In the genomic region with DNA sequence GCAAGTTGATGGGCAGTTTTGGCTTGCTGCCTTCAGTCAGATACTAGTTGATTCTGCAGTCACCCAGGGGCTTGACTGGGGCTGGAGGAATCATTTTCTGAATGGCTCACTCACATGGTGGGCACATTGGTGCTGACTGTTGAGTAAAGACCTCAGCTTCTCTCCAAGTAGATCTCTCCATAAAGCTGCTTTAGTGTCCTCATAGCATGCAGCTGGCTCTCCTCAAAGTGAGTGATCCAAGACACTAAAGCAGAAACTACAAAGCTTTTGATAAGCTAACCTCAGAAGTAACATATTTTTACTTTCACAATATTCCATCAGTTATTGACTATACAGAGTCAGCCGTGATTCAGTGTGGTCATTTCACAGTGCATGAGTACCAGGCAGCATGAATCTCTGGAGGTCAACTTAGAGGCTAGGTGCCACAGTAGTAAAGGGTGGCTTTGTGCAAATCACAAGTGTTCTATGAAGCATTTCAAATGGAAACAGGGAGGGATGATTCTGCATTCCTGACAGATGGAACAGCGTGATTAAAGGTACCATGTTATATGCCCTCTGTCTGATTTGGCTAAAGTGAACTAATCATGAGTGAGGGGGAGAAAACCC, we compare ENCODE assay signal across 24 cellular contexts. TPM values are rescaled to one million over a fixed set of nuclear protein-coding genes. Genes with fewer than 3 reads are reported as not detected.
A peak's percentile ranks its signal among the peaks of the same experiment; 100 is the strongest.
DNase-seq lines count a peak whose midpoint lies in the region; ATAC-seq and TF ChIP-seq lines count a peak whose summit lies in the region.
"Had no signal": no experiment of that assay in that cellular context is flagged by ENCODE, and none has a peak within 500 bp of the region (broad histone marks: within the 10 kb centered on the region; RNA-seq: fewer than 3 reads in every experiment).

No MANE protein-coding gene starts in this region.

- H3K36me3 Mint-ChIP-seq in natural killer cell treated with Interleukin-12 subunit alpha and Interleukin-12 subunit beta and Interleukin-15 and Interleukin-18, amount 100 ng/mL, for 72 hours, result peaks cover 27% of the 10 kb centered on the region
- no peaks in the 10 kb centered on the region for H3K36me3 Mint-ChIP-seq in natural killer cell
- H3K36me3 Mint-ChIP-seq in activated T-helper 2 cell treated with anti-CD3 and anti-CD28 coated beads, Interferon-gamma antibody, Interleukin-2, Interleukin-4, amounts not matched to agents 10 μg/mL and 5 μg/mL and 100 μg/mL, durations not matched to agents 14 hours and 24 hours and 36 hours (ENCODE audit: low read depth), result peaks cover 44% of the 10 kb centered on the region
- peaks cover 2 to 12% of the 10 kb centered on the region in 2 donors for H3K36me3 Mint-ChIP-seq in stimulated activated naive B cell treated with anti-CD40 and anti-IgM and Interleukin-4, amounts not matched to agents 10 μg/mL and 1 μg/mL and 100 μg/mL, for 72 hours

- intact Hi-C loops in natural killer cell (cut with micrococcal nuclease), result no loop called here
- intact Hi-C loops in activated T-helper 2 cell treated with anti-CD3 and anti-CD28 coated beads, Interferon-gamma antibody, Interleukin-2, Interleukin-4, amounts not matched to agents 10 μg/mL and 5 μg/mL and 100 μg/mL, durations not matched to agents 14 hours and 24 hours and 36 hours (cut with micrococcal nuclease), result loop anchor here (10.0 kb wide), 2 partner anchors 679 to 989 kb away; a partner anchor contains a TSS

- ATAC-seq in natural killer cell treated with Interleukin-12 subunit alpha and Interleukin-12 subunit beta and Interleukin-15 and Interleukin-18, amount 100 ng/mL, for 72 hours, result peak; percentile 74 to 84
- ATAC-seq in natural killer cell, result no peak
- ATAC-seq in stimulated activated naive B cell treated with anti-CD40 and anti-IgM and Interleukin-4, amounts not matched to agents 10 μg/mL and 1 μg/mL and 100 μg/mL, for 72 hours (replicated peaks), result no peak
- no peak for ATAC-seq in GM19452 (IDR thresholded peaks at IDR 0.05; ENCODE audit: unreplicated experiment)
- ATAC-seq: K562 had no signal

- no peak for TF ChIP-seq CTCF in natural killer cell (IDR thresholded peaks at IDR 0.05)

- H3K4me3 Mint-ChIP-seq in natural killer cell treated with Interleukin-12 subunit alpha and Interleukin-12 subunit beta and Interleukin-15 and Interleukin-18, amount 100 ng/mL, for 72 hours, result peak overlapping the region; percentile 11
- no peak overlapping the region for H3K4me3 Mint-ChIP-seq in natural killer cell
- H3K4me3 Mint-ChIP-seq in activated T-helper 2 cell treated with anti-CD3 and anti-CD28 coated beads, Interferon-gamma antibody, Interleukin-2, Interleukin-4, amounts not matched to agents 10 μg/mL and 5 μg/mL and 100 μg/mL, durations not matched to agents 14 hours and 24 hours and 36 hours (ENCODE audit: low read depth), result no peak overlapping the region
- H3K4me3 Mint-ChIP-seq in stimulated activated naive B cell treated with anti-CD40 and anti-IgM and Interleukin-4, amounts not matched to agents 10 μg/mL and 1 μg/mL and 100 μg/mL, for 72 hours, result no peak overlapping the region
- H3K4me3 Mint-ChIP-seq: CD4-positive, alpha-beta T cell; H9; HFFc6 had no signal

- peak overlapping the region; percentile 72 to 77 for H3K27ac Mint-ChIP-seq in natural killer cell treated with Interleukin-12 subunit alpha and Interleukin-12 subunit beta and Interleukin-15 and Interleukin-18, amount 100 ng/mL, for 72 hours
- no peak overlapping the region for H3K27ac Mint-ChIP-seq in natural killer cell
- H3K27ac Mint-ChIP-seq in activated T-helper 2 cell treated with anti-CD3 and anti-CD28 coated beads, Interferon-gamma antibody, Interleukin-2, Interleukin-4, amounts not matched to agents 10 μg/mL and 5 μg/mL and 100 μg/mL, durations not matched to agents 14 hours and 24 hours and 36 hours, result peak overlapping the region; percentile 57
- H3K27ac Mint-ChIP-seq in stimulated activated naive B cell treated with anti-CD40 and anti-IgM and Interleukin-4, amounts not matched to agents 10 μg/mL and 1 μg/mL and 100 μg/mL, for 72 hours, result peak overlapping the region; percentile 72
- H3K27ac Mint-ChIP-seq: CD4-positive, alpha-beta T cell had no signal

- no peak for DNase-seq in natural killer cell treated with Interleukin-12 subunit alpha and Interleukin-12 subunit beta and Interleukin-15 and Interleukin-18, amount 100 ng/mL, for 72 hours (ENCODE audit: low spot score)
- DNase-seq in natural killer cell, result no peak
- DNase-seq in activated T-helper 2 cell treated with anti-CD3 and anti-CD28 coated beads, Interferon-gamma antibody, Interleukin-2, Interleukin-4, amounts not matched to agents 10 μg/mL and 5 μg/mL and 100 μg/mL, durations not matched to agents 14 hours and 24 hours and 36 hours (ENCODE audit: low spot score), result no peak
- peak; percentile 67 for DNase-seq in kidney glomerular epithelial cell (lab: John Stamatoyannopoulos, UW)
- no peak for DNase-seq in stimulated activated naive B cell treated with anti-CD40 and anti-IgM and Interleukin-4, amounts not matched to agents 10 μg/mL and 1 μg/mL and 100 μg/mL, for 72 hours
- no peak for DNase-seq in NCI-H187 (lab: John Stamatoyannopoulos, UW)
- DNase-seq: CD4-positive, alpha-beta T cell; COR-L47; DMS 273 treated with DMSO at 0.1 percent for 48 hours; DMS79 treated with DMSO at 0.1 percent for 48 hours; GM23248; H9; HFFc6; MG63; NCI-H1417; NCI-H1694 treated with DMSO at 0.1 percent for 48 hours; NCI-H446; NCI-H526; SHP77 had no signal

- H3K9me3 Mint-ChIP-seq in natural killer cell treated with Interleukin-12 subunit alpha and Interleukin-12 subunit beta and Interleukin-15 and Interleukin-18, amount 100 ng/mL, for 72 hours, result peaks cover 3% of the 10 kb centered on the region
- H3K9me3 Mint-ChIP-seq in natural killer cell, result no peaks in the 10 kb centered on the region
- peaks cover 3% of the 10 kb centered on the region for H3K9me3 Mint-ChIP-seq in activated T-helper 2 cell treated with anti-CD3 and anti-CD28 coated beads, Interferon-gamma antibody, Interleukin-2, Interleukin-4, amounts not matched to agents 10 μg/mL and 5 μg/mL and 100 μg/mL, durations not matched to agents 14 hours and 24 hours and 36 hours
- peaks cover 6 to 12% of the 10 kb centered on the region in 2 donors for H3K9me3 Mint-ChIP-seq in stimulated activated naive B cell treated with anti-CD40 and anti-IgM and Interleukin-4, amounts not matched to agents 10 μg/mL and 1 μg/mL and 100 μg/mL, for 72 hours
- H3K9me3 Mint-ChIP-seq: CD4-positive, alpha-beta T cell; H9; HFFc6 had no signal

- peaks cover 43 to 48% of the 10 kb centered on the region in 2 donors for H3K4me1 Mint-ChIP-seq in natural killer cell treated with Interleukin-12 subunit alpha and Interleukin-12 subunit beta and Interleukin-15 and Interleukin-18, amount 100 ng/mL, for 72 hours (ENCODE audit: low read depth in 2 of 2)
- peaks cover 0 to 5% of the 10 kb centered on the region in 2 donors for H3K4me1 Mint-ChIP-seq in natural killer cell
- peaks cover 44% of the 10 kb centered on the region for H3K4me1 Mint-ChIP-seq in activated T-helper 2 cell treated with anti-CD3 and anti-CD28 coated beads, Interferon-gamma antibody, Interleukin-2, Interleukin-4, amounts not matched to agents 10 μg/mL and 5 μg/mL and 100 μg/mL, durations not matched to agents 14 hours and 24 hours and 36 hours (ENCODE audit: low read depth)
- peaks cover 16 to 17% of the 10 kb centered on the region in 2 donors for H3K4me1 Mint-ChIP-seq in stimulated activated naive B cell treated with anti-CD40 and anti-IgM and Interleukin-4, amounts not matched to agents 10 μg/mL and 1 μg/mL and 100 μg/mL, for 72 hours

- H3K27me3 Mint-ChIP-seq in natural killer cell treated with Interleukin-12 subunit alpha and Interleukin-12 subunit beta and Interleukin-15 and Interleukin-18, amount 100 ng/mL, for 72 hours, result no peaks in the 10 kb centered on the region
- H3K27me3 Mint-ChIP-seq in natural killer cell (ENCODE audit: low read depth in 2 of 2), result no peaks in the 10 kb centered on the region
- no peaks in the 10 kb centered on the region for H3K27me3 Mint-ChIP-seq in activated T-helper 2 cell treated with anti-CD3 and anti-CD28 coated beads, Interferon-gamma antibody, Interleukin-2, Interleukin-4, amounts not matched to agents 10 μg/mL and 5 μg/mL and 100 μg/mL, durations not matched to agents 14 hours and 24 hours and 36 hours (ENCODE audit: low read depth)
- H3K27me3 Mint-ChIP-seq in stimulated activated naive B cell treated with anti-CD40 and anti-IgM and Interleukin-4, amounts not matched to agents 10 μg/mL and 1 μg/mL and 100 μg/mL, for 72 hours, result no peaks in the 10 kb centered on the region
- H3K27me3 Mint-ChIP-seq: CD4-positive, alpha-beta T cell had no signal

RNA-seq across cellular contexts. Expression of a gene that starts 24.3 kb away (rescaled TPM):
- 100 to 1,000 TPM; 273 to 296 TPM for total RNA-seq in natural killer cell treated with Interleukin-12 subunit alpha and Interleukin-12 subunit beta and Interleukin-15 and Interleukin-18, amount 100 ng/mL, for 72 hours
- 10 to 100 TPM; 55.6 to 89.5 (median 75.1) TPM for total RNA-seq in natural killer cell
- total RNA-seq in activated T-helper 2 cell treated with anti-CD3 and anti-CD28 coated beads, Interferon-gamma antibody, Interleukin-2, Interleukin-4, amounts not matched to agents 10 μg/mL and 5 μg/mL and 100 μg/mL, durations not matched to agents 14 hours and 24 hours and 36 hours, result 69.7 and 75.3 TPM in 2 replicates
- total RNA-seq: OCI-LY7 had no signal

RNA-seq across cellular contexts. Expression of a gene that starts 38.6 kb away (rescaled TPM):
- 10 to 100 TPM; 72.6 to 77.6 TPM for total RNA-seq in natural killer cell treated with Interleukin-12 subunit alpha and Interleukin-12 subunit beta and Interleukin-15 and Interleukin-18, amount 100 ng/mL, for 72 hours
- 1 to 10 TPM in 1 of 3 donors, under 1 TPM in 2; 0.47 to 2.7 (median 0.50) TPM for total RNA-seq in natural killer cell
- total RNA-seq in activated T-helper 2 cell treated with anti-CD3 and anti-CD28 coated beads, Interferon-gamma antibody, Interleukin-2, Interleukin-4, amounts not matched to agents 10 μg/mL and 5 μg/mL and 100 μg/mL, durations not matched to agents 14 hours and 24 hours and 36 hours, result 99.5 TPM in 2 replicates
- total RNA-seq: GM23248, LHCN-M2, OCI-LY7, RPMI7951 had no signal

Comparison
In these comparisons a context has a peak if more than half of its experiments do, and no peak if none do; other contexts are left out.
1. ATAC-seq: peak in natural killer cell treated with Interleukin-12 subunit alpha and Interleukin-12 subunit beta and Interleukin-15 and Interleukin-18, amount 100 ng/mL, for 72 hours (2 of 2); none in natural killer cell (0 of 3), stimulated activated naive B cell treated with anti-CD40 and anti-IgM and Interleukin-4, amounts not matched to agents 10 μg/mL and 1 μg/mL and 100 μg/mL, for 72 hours (0 of 2) and GM19452 (single experiment).
2. H3K27ac Mint-ChIP-seq: peak in natural killer cell treated with Interleukin-12 subunit alpha and Interleukin-12 subunit beta and Interleukin-15 and Interleukin-18, amount 100 ng/mL, for 72 hours (2 of 2), activated T-helper 2 cell treated with anti-CD3 and anti-CD28 coated beads, Interferon-gamma antibody, Interleukin-2, Interleukin-4, amounts not matched to agents 10 μg/mL and 5 μg/mL and 100 μg/mL, durations not matched to agents 14 hours and 24 hours and 36 hours (single experiment) and stimulated activated naive B cell treated with anti-CD40 and anti-IgM and Interleukin-4, amounts not matched to agents 10 μg/mL and 1 μg/mL and 100 μg/mL, for 72 hours (single experiment); none in natural killer cell (0 of 2).
3. RNA of a gene that starts 38.6 kb away (total RNA-seq): 99.5 TPM in activated T-helper 2 cell treated with anti-CD3 and anti-CD28 coated beads, Interferon-gamma antibody, Interleukin-2, Interleukin-4, amounts not matched to agents 10 μg/mL and 5 μg/mL and 100 μg/mL, durations not matched to agents 14 hours and 24 hours and 36 hours and 72.6 to 77.6 TPM in natural killer cell treated with Interleukin-12 subunit alpha and Interleukin-12 subunit beta and Interleukin-15 and Interleukin-18, amount 100 ng/mL, for 72 hours; 0.47 to 2.7 TPM in natural killer cell; every median in the first group is over 10 times any median in the second.